15 cellular contexts compared by ENCODE assay signal in the genomic region with DNA sequence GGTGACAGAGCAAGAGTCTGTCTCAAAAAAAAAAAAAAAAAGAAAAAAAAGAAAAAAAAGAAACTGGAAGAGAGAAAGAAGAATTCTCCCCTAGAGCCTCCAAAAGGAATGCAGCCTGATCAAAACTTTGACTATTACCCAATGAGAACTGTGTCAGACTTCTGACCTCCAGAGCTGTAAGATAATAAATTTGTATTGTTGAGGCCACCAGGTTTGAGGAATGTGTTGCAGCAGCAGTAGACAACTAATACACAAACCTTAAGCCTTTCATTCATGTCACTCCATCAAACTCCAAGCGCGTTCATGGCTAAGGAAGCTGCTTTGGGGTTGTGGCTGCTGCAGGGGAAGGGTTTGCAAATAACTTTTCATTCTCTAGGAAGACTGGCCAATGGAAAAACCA.
A peak's percentile ranks its signal among the peaks of the same experiment; 100 is the strongest.
DNase-seq lines count a peak whose midpoint lies in the region; TF ChIP-seq lines count a peak whose summit lies in the region.
"Had no signal": no experiment of that assay in that cellular context is flagged by ENCODE, and none has a peak within 500 bp of the region (broad histone marks: within the 10 kb centered on the region; RNA-seq: fewer than 3 reads in every experiment).

No MANE protein-coding gene starts in this region.

- H3K27me3 ChIP-seq in BLaER1 treated with 17β-estradiol and CSF1 and Interleukin-3, amounts not matched to agents 10 nM and 100 nM = no peaks in the 10 kb centered on the region
- no peaks in the 10 kb centered on the region for H3K27me3 ChIP-seq in Caco-2 (replicated peaks; ENCODE audit: control insufficient read depth, insufficient read depth, low read length)
- H3K27me3 ChIP-seq: BE2C had no signal

- H3K27ac ChIP-seq in BLaER1 treated with 17β-estradiol and CSF1 and Interleukin-3, amounts not matched to agents 10 nM and 100 nM = no peak overlapping the region
- H3K27ac ChIP-seq: A549 had no signal

- H3K4me3 Mint-ChIP-seq in Caco-2 (ENCODE audit: unreplicated experiment) (no peak overlapping the region), nephron (no peak overlapping the region), immature natural killer cell (no peak overlapping the region)
- H3K4me3 Mint-ChIP-seq: CD14-positive monocyte; CD8-positive, alpha-beta T cell; HFFc6 had no signal

- H3K36me3 Mint-ChIP-seq in Caco-2 (ENCODE audit: insufficient read depth, unreplicated experiment) = no peaks in the 10 kb centered on the region
- H3K36me3 Mint-ChIP-seq in nephron (ENCODE audit: low read depth) = no peaks in the 10 kb centered on the region
- H3K36me3 Mint-ChIP-seq in immature natural killer cell = no peaks in the 10 kb centered on the region
- H3K36me3 Mint-ChIP-seq: CD8-positive, alpha-beta T cell had no signal

- peaks cover 6% of the 10 kb centered on the region for H3K4me1 Mint-ChIP-seq in Caco-2 (ENCODE audit: low read depth, unreplicated experiment)
- H3K4me1 Mint-ChIP-seq in nephron = peaks cover 50% of the 10 kb centered on the region
- no peaks in the 10 kb centered on the region for H3K4me1 Mint-ChIP-seq in immature natural killer cell

- POLR2A ChIA-PET in Caco-2 (lab: Charles Lee) = interaction anchor here (1.0 kb wide), 1 partner anchor 170 kb away, joined by 3 read pairs; the partner anchor contains the start of gene RHOU

- no peaks in the 10 kb centered on the region for H3K36me3 ChIP-seq in BLaER1 treated with 17β-estradiol and CSF1 and Interleukin-3, amounts not matched to agents 10 nM and 100 nM
- H3K36me3 ChIP-seq in Caco-2 (ENCODE audit: control insufficient read depth, insufficient read depth, low read length) = no peaks in the 10 kb centered on the region
- H3K36me3 ChIP-seq: BE2C had no signal

- H3K27me3 Mint-ChIP-seq in Caco-2 (ENCODE audit: insufficient read depth, unreplicated experiment) (no peaks in the 10 kb centered on the region), nephron (ENCODE audit: low read depth) (no peaks in the 10 kb centered on the region), immature natural killer cell (ENCODE audit: low read depth in 3 of 3) (peaks cover 0 to 3% (median 0%) of the 10 kb centered on the region in 3 donors)

- H3K4me3 ChIP-seq in BLaER1 treated with 17β-estradiol and CSF1 and Interleukin-3, amounts not matched to agents 10 nM and 100 nM = no peak overlapping the region
- no peak overlapping the region for H3K4me3 ChIP-seq in Caco-2 (ENCODE audit: low read depth, low read length)
- H3K4me3 ChIP-seq: A549 had no signal

- TF ChIP-seq CTCF in Caco-2 (IDR thresholded peaks at IDR 0.05; ENCODE audit: insufficient read depth in 1 of 2, low read depth in 1 of 2, low read length in 1 of 2, severe bottlenecking in 1 of 2, unreplicated experiment in 1 of 2) (no peak), nephron (IDR thresholded peaks at IDR 0.05; ENCODE audit: unreplicated experiment in 3 of 3) (no peak)

- H3K9me3 Mint-ChIP-seq in Caco-2 (ENCODE audit: unreplicated experiment) (no peaks in the 10 kb centered on the region), nephron (peaks cover 8% of the 10 kb centered on the region), immature natural killer cell (no peaks in the 10 kb centered on the region)
- H3K9me3 Mint-ChIP-seq: CD8-positive, alpha-beta T cell had no signal

- peak in 1 of 2 experiments; percentile 22 for DNase-seq in Caco-2
- DNase-seq in ecto neural progenitor cell (ENCODE audit: low spot score) = peak; percentile 29
- no peak for DNase-seq in activated CD4-positive, CD25-positive, alpha-beta regulatory T cell treated with anti-CD3 and anti-CD28 coated beads, Interleukin-2, amount 50 U/mL, for 72 hours
- no peak for DNase-seq in immature natural killer cell
- no peak for DNase-seq in activated CD4-positive, alpha-beta T cell treated with anti-CD3 and anti-CD28 coated beads, Interleukin-2, amount 50 U/mL, for 4 hours
- DNase-seq: BE2C; CD8-positive, alpha-beta T cell; DMS53; GF-D8; HCEC 1CT; HFFc6 had no signal

- H3K27ac Mint-ChIP-seq in Caco-2 (ENCODE audit: unreplicated experiment) = no peak overlapping the region
- peak overlapping the region; percentile 20 to 90 (median 40) for H3K27ac Mint-ChIP-seq in nephron
- no peak overlapping the region for H3K27ac Mint-ChIP-seq in immature natural killer cell
- H3K27ac Mint-ChIP-seq: CD14-positive monocyte; CD8-positive, alpha-beta T cell; HFFc6 had no signal

- CTCF ChIA-PET in Caco-2 (lab: Charles Lee) = no interaction called here

- H3K4me1 ChIP-seq in BLaER1 treated with 17β-estradiol and CSF1 and Interleukin-3, amounts not matched to agents 10 nM and 100 nM = peaks cover 0 to 31% (median 28%) of the 10 kb centered on the region in 10 experiments; a peak in 17 of 20 replicates
- H3K4me1 ChIP-seq in Caco-2 = peaks cover 4% of the 10 kb centered on the region; the same call in 1 of the 2 replicates

- no peaks in the 10 kb centered on the region for H4K20me1 ChIP-seq in BLaER1 treated with 17β-estradiol and CSF1 and Interleukin-3, amounts not matched to agents 10 nM and 100 nM

- intact Hi-C loops in Caco-2 (cut with micrococcal nuclease; ENCODE audit: unreplicated experiment) = no loop called here

- BruUV-seq in Caco-2 (replicated peaks; lab: Mats Ljungman, UMichigan) = TSS peak; percentile 99

- peaks cover 0 to 9% (median 5%) of the 10 kb centered on the region in 11 experiments; a peak in 6 of 22 replicates for H3K9me3 ChIP-seq in BLaER1 treated with 17β-estradiol and CSF1 and Interleukin-3, amounts not matched to agents 10 nM and 100 nM (replicated peaks in 1 of 11)
- H3K9me3 ChIP-seq in Caco-2 = no peaks in the 10 kb centered on the region
- H3K9me3 ChIP-seq: A549, BE2C had no signal

- H3K4me2 ChIP-seq in BLaER1 treated with 17β-estradiol and CSF1 and Interleukin-3, amounts not matched to agents 10 nM and 100 nM = peak overlapping the region in 9 of 11 experiments; percentile 44 to 74 (median 65); a peak in 16 of 22 replicates
- H3K4me2 ChIP-seq: A549 had no signal

- H3K9ac ChIP-seq in BLaER1 treated with 17β-estradiol and CSF1 and Interleukin-3, amounts not matched to agents 10 nM and 100 nM = no peak overlapping the region

Comparison
In these comparisons a context has a peak if more than half of its experiments do, and no peak if none do; other contexts are left out.
1. H3K27ac Mint-ChIP-seq: peak in nephron (3 of 3); none in Caco-2 (single experiment) and immature natural killer cell (0 of 6).